Comparison of ENCODE assay signal across 35 cellular contexts in genomic region chr15:51438526-51438925, GRCh38.
"Had no signal": no experiment of that assay in that cellular context is flagged by ENCODE, and none has a peak within 500 bp of the region (broad histone marks: within the 10 kb centered on the region; RNA-seq: fewer than 3 reads in every experiment).

No MANE protein-coding gene starts in this region.

- DNase-seq: MG63, MM.1S, MV-4-11, NCI-H1048, NCI-H1092, NCI-H1092 treated with DMSO at 0.1 percent for 48 hours, NCI-H1105, NCI-H1105 treated with DMSO at 0.1 percent for 48 hours, NCI-H1417, NCI-H1417 treated with DMSO at 0.1 percent for 48 hours, NCI-H1436, NCI-H1436 treated with DMSO at 0.1 percent for 48 hours, NCI-H146, NCI-H1694, NCI-H1694 treated with DMSO at 0.1 percent for 48 hours, NCI-H187, NCI-H187 treated with DMSO at 0.1 percent for 48 hours, NCI-H1930, NCI-H2029, NCI-H2029 treated with DMSO at 0.1 percent for 48 hours, NCI-H2081, NCI-H2081 treated with DMSO at 0.1 percent for 48 hours, NCI-H2107, NCI-H2171, NCI-H2171 treated with DMSO at 0.1 percent for 48 hours, NCI-H2227 treated with DMSO at 0.1 percent for 48 hours, NCI-H226, NCI-H345, NCI-H446, NCI-H446 treated with DMSO at 0.1 percent for 48 hours, NCI-H510A, NCI-H510A treated with DMSO at 0.1 percent for 48 hours, NCI-H524, NCI-H524 treated with DMSO at 0.1 percent for 48 hours, NCI-H526 had no signal

- H3K4me3 ChIP-seq: MG63 had no signal

- H3K36me3 ChIP-seq: MG63 had no signal
